ENCODE assay signal across 1 cellular context in the genomic region with DNA sequence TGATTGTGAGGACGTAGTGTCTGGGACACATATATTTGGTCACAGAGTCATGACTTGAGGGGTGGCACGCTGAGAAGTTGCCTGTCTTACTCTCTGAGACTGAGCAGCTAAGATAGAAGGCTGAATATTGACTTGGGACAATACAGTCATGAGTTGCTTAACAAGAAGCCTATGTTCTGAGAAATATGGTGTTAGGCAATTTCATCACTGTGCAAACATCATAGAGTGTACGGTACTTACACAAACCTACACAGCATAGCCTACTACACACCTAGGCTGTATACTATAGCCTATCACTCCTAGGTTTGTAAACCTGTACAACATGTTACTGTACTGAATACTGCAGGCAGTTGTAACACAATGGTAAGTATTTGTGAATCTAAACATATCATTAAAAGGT.
TF ChIP-seq lines count a peak whose summit lies in the region.

No MANE protein-coding gene starts in this region.

TF ChIP-seq in HepG2, 621 proteins besides CTCF, POLR2A, EP300 and RAD21 (continues in another document):
- TF ChIP-seq, protein P1, sequence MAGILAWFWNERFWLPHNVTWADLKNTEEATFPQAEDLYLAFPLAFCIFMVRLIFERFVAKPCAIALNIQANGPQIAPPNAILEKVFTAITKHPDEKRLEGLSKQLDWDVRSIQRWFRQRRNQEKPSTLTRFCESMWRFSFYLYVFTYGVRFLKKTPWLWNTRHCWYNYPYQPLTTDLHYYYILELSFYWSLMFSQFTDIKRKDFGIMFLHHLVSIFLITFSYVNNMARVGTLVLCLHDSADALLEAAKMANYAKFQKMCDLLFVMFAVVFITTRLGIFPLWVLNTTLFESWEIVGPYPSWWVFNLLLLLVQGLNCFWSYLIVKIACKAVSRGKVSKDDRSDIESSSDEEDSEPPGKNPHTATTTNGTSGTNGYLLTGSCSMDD (CRISPR knock-in tag; IDR thresholded peaks at IDR 0.05): no peak
- TF ChIP-seq GATAD2A (CRISPR knock-in tag; IDR thresholded peaks at IDR 0.05): peak; percentile 79
- TF ChIP-seq CREM (IDR thresholded peaks at IDR 0.05): 0 out of 2 replicates have a peak, but pooled peaks have one; percentile 1
- no peak for TF ChIP-seq CREM (CRISPR knock-in tag; IDR thresholded peaks at IDR 0.05)
- TF ChIP-seq FOSL2 (CRISPR knock-in tag; IDR thresholded peaks at IDR 0.05): peak; percentile 52; the same call in 1 of the 2 replicates
- peak; percentile 68 for TF ChIP-seq ARID5B (CRISPR knock-in tag; IDR thresholded peaks at IDR 0.05)
- no peak for TF ChIP-seq SAFB2 (CRISPR knock-in tag; IDR thresholded peaks at IDR 0.05; ENCODE audit: borderline replicate concordance, low read depth)
- peak; percentile 40; the same call in 1 of the 2 replicates for TF ChIP-seq THAP11 (CRISPR knock-in tag; IDR thresholded peaks at IDR 0.05)
- peak; percentile 8; the same call in 1 of the 2 replicates for TF ChIP-seq RARA (CRISPR knock-in tag; IDR thresholded peaks at IDR 0.05)
- TF ChIP-seq GZF1 (CRISPR knock-in tag; IDR thresholded peaks at IDR 0.05): peak; percentile 97
- peak; percentile 25; the same call in 1 of the 2 replicates for TF ChIP-seq SAP130 (CRISPR knock-in tag; IDR thresholded peaks at IDR 0.05; ENCODE audit: low read depth)
- TF ChIP-seq, protein P2, sequence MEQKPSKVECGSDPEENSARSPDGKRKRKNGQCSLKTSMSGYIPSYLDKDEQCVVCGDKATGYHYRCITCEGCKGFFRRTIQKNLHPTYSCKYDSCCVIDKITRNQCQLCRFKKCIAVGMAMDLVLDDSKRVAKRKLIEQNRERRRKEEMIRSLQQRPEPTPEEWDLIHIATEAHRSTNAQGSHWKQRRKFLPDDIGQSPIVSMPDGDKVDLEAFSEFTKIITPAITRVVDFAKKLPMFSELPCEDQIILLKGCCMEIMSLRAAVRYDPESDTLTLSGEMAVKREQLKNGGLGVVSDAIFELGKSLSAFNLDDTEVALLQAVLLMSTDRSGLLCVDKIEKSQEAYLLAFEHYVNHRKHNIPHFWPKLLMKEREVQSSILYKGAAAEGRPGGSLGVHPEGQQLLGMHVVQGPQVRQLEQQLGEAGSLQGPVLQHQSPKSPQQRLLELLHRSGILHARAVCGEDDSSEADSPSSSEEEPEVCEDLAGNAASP (CRISPR knock-in tag; IDR thresholded peaks at IDR 0.05; ENCODE audit: borderline replicate concordance): peak; percentile 52; the same call in 1 of the 2 replicates
- peak; percentile 45; the same call in 1 of the 2 replicates for TF ChIP-seq SOX5 (CRISPR knock-in tag; IDR thresholded peaks at IDR 0.05; ENCODE audit: borderline replicate concordance)
- no peak for TF ChIP-seq SOX6 (IDR thresholded peaks at IDR 0.05)
- peak; percentile 26; the same call in 1 of the 2 replicates for TF ChIP-seq SOX6 (CRISPR knock-in tag; IDR thresholded peaks at IDR 0.05)
- TF ChIP-seq ZNF644 (CRISPR knock-in tag; IDR thresholded peaks at IDR 0.05; ENCODE audit: low read depth): peak; percentile 36; the same call in 1 of the 2 replicates
- TF ChIP-seq HHEX (CRISPR knock-in tag; IDR thresholded peaks at IDR 0.05): peak; percentile 78
- TF ChIP-seq NFKB2 (CRISPR knock-in tag; IDR thresholded peaks at IDR 0.05; ENCODE audit: borderline replicate concordance): no peak
- peak; percentile 31; the same call in 1 of the 2 replicates for TF ChIP-seq MIER3 (CRISPR knock-in tag; IDR thresholded peaks at IDR 0.05; ENCODE audit: borderline replicate concordance)
- TF ChIP-seq, protein P3, sequence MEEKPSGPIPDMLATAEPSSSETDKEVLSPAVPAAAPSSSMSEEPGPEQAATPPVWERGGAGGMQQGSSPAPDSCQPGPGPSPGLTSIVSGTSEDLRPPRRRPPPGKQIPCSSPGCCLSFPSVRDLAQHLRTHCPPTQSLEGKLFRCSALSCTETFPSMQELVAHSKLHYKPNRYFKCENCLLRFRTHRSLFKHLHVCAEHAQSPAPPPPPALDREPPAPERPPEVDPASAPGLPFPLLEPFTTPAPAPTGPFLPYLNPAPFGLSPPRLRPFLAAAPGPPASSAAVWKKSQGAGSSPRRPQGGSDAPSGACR (CRISPR knock-in tag; IDR thresholded peaks at IDR 0.05): 0 out of 2 replicates have a peak, but pooled peaks have one; percentile 5
- TF ChIP-seq, protein P4, sequence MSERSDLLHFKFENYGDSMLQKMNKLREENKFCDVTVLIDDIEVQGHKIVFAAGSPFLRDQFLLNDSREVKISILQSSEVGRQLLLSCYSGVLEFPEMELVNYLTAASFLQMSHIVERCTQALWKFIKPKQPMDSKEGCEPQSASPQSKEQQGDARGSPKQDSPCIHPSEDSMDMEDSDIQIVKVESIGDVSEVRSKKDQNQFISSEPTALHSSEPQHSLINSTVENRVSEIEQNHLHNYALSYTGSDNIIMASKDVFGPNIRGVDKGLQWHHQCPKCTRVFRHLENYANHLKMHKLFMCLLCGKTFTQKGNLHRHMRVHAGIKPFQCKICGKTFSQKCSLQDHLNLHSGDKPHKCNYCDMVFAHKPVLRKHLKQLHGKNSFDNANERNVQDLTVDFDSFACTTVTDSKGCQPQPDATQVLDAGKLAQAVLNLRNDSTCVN (CRISPR knock-in tag; IDR thresholded peaks at IDR 0.05; ENCODE audit: borderline replicate concordance): no peak
- TF ChIP-seq FOXJ3 (CRISPR knock-in tag; IDR thresholded peaks at IDR 0.05; ENCODE audit: borderline replicate concordance): peak; percentile 24; the same call in 1 of the 2 replicates
- TF ChIP-seq MTA3 (CRISPR knock-in tag; IDR thresholded peaks at IDR 0.05): no peak
- TF ChIP-seq ZNF317 (CRISPR knock-in tag; IDR thresholded peaks at IDR 0.05): no peak
- TF ChIP-seq AKAP8 (CRISPR knock-in tag; IDR thresholded peaks at IDR 0.05): no peak
- no peak for TF ChIP-seq SOX13 (IDR thresholded peaks at IDR 0.05)
- TF ChIP-seq SOX13 (CRISPR knock-in tag; conservative IDR thresholded peaks at IDR 0.05 in 1 of 2, IDR thresholded peaks at IDR 0.05 in 1 of 2): peak in 1 of 2 experiments; percentile 62; a peak in 2 of 4 replicates
- TF ChIP-seq ZNF670 (CRISPR knock-in tag; IDR thresholded peaks at IDR 0.05; ENCODE audit: borderline replicate concordance): no peak
- 0 out of 2 replicates have a peak, but pooled peaks have one; percentile 34 for TF ChIP-seq FOXK1 (CRISPR knock-in tag; IDR thresholded peaks at IDR 0.05; ENCODE audit: borderline replicate concordance, low read depth)
- TF ChIP-seq ZNF792 (CRISPR knock-in tag; IDR thresholded peaks at IDR 0.05): no peak
- peak; percentile 57; the same call in 1 of the 2 replicates for TF ChIP-seq ZNF331 (CRISPR knock-in tag; IDR thresholded peaks at IDR 0.05)
- peak; percentile 94 for TF ChIP-seq CEBPB (IDR thresholded peaks at IDR 0.05; ENCODE audit: borderline replicate concordance, low read depth, low read length)
- 0 out of 2 replicates have a peak, but pooled peaks have one; percentile 11 for TF ChIP-seq RXRB (CRISPR knock-in tag; IDR thresholded peaks at IDR 0.05; ENCODE audit: borderline replicate concordance)
- TF ChIP-seq SALL1 (CRISPR knock-in tag; IDR thresholded peaks at IDR 0.05): peak; percentile 23; the same call in 1 of the 2 replicates
- peak; percentile 58; the same call in 1 of the 2 replicates for TF ChIP-seq ZNF12 (CRISPR knock-in tag; IDR thresholded peaks at IDR 0.05)
- 0 out of 2 replicates have a peak, but pooled peaks have one; percentile 50 for TF ChIP-seq CCDC6 (CRISPR knock-in tag; IDR thresholded peaks at IDR 0.05)
- TF ChIP-seq NFKBIZ (CRISPR knock-in tag; IDR thresholded peaks at IDR 0.05): 0 out of 2 replicates have a peak, but pooled peaks have one; percentile 30
- TF ChIP-seq, protein P5, sequence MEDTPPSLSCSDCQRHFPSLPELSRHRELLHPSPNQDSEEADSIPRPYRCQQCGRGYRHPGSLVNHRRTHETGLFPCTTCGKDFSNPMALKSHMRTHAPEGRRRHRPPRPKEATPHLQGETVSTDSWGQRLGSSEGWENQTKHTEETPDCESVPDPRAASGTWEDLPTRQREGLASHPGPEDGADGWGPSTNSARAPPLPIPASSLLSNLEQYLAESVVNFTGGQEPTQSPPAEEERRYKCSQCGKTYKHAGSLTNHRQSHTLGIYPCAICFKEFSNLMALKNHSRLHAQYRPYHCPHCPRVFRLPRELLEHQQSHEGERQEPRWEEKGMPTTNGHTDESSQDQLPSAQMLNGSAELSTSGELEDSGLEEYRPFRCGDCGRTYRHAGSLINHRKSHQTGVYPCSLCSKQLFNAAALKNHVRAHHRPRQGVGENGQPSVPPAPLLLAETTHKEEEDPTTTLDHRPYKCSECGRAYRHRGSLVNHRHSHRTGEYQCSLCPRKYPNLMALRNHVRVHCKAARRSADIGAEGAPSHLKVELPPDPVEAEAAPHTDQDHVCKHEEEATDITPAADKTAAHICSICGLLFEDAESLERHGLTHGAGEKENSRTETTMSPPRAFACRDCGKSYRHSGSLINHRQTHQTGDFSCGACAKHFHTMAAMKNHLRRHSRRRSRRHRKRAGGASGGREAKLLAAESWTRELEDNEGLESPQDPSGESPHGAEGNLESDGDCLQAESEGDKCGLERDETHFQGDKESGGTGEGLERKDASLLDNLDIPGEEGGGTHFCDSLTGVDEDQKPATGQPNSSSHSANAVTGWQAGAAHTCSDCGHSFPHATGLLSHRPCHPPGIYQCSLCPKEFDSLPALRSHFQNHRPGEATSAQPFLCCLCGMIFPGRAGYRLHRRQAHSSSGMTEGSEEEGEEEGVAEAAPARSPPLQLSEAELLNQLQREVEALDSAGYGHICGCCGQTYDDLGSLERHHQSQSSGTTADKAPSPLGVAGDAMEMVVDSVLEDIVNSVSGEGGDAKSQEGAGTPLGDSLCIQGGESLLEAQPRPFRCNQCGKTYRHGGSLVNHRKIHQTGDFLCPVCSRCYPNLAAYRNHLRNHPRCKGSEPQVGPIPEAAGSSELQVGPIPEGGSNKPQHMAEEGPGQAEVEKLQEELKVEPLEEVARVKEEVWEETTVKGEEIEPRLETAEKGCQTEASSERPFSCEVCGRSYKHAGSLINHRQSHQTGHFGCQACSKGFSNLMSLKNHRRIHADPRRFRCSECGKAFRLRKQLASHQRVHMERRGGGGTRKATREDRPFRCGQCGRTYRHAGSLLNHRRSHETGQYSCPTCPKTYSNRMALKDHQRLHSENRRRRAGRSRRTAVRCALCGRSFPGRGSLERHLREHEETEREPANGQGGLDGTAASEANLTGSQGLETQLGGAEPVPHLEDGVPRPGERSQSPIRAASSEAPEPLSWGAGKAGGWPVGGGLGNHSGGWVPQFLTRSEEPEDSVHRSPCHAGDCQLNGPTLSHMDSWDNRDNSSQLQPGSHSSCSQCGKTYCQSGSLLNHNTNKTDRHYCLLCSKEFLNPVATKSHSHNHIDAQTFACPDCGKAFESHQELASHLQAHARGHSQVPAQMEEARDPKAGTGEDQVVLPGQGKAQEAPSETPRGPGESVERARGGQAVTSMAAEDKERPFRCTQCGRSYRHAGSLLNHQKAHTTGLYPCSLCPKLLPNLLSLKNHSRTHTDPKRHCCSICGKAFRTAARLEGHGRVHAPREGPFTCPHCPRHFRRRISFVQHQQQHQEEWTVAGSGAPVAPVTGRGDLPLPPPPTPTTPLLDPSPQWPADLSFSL (CRISPR knock-in tag; IDR thresholded peaks at IDR 0.05): peak; percentile 79; the same call in 1 of the 2 replicates
- TF ChIP-seq HMG20A (CRISPR knock-in tag; IDR thresholded peaks at IDR 0.05; ENCODE audit: borderline replicate concordance): peak; percentile 77
- no peak for TF ChIP-seq ZNF160 (CRISPR knock-in tag; IDR thresholded peaks at IDR 0.05)
- TF ChIP-seq, protein P6, sequence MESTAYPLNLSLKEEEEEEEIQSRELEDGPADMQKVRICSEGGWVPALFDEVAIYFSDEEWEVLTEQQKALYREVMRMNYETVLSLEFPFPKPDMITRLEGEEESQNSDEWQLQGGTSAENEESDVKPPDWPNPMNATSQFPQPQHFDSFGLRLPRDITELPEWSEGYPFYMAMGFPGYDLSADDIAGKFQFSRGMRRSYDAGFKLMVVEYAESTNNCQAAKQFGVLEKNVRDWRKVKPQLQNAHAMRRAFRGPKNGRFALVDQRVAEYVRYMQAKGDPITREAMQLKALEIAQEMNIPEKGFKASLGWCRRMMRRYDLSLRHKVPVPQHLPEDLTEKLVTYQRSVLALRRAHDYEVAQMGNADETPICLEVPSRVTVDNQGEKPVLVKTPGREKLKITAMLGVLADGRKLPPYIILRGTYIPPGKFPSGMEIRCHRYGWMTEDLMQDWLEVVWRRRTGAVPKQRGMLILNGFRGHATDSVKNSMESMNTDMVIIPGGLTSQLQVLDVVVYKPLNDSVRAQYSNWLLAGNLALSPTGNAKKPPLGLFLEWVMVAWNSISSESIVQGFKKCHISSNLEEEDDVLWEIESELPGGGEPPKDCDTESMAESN (CRISPR knock-in tag; conservative IDR thresholded peaks at IDR 0.05): peak; percentile 55; the same call in 1 of the 2 replicates
